Comparison of ENCODE assay signal across 9 cellular contexts in genomic region chr1:230167419-230167852, GRCh38.
DNase-seq lines count a peak whose midpoint lies in the region; ATAC-seq and TF ChIP-seq lines count a peak whose summit lies in the region.
"Had no signal": no experiment of that assay in that cellular context is flagged by ENCODE, and none has a peak within 500 bp of the region (broad histone marks: within the 10 kb centered on the region; RNA-seq: fewer than 3 reads in every experiment).

No MANE protein-coding gene starts in this region.

- H3K4me3 Mint-ChIP-seq in activated T-cell treated with anti-CD3 and anti-CD28 coated beads, Interleukin-2, amount 50 U/mL, for 4 hours: no peak overlapping the region
- H3K4me3 Mint-ChIP-seq: T-helper 1 cell treated with Interleukin-12 subunit alpha and Interleukin-12 subunit beta and Interleukin-4 antibody, amounts not matched to agents 30 μg/mL and 1 μg/mL, for 36 hours had no signal

- intact Hi-C loops in spleen (cut with DNase I; ENCODE audit: low total_unique reads): loop anchor here (10.0 kb wide), 1 partner anchor 503 kb away; no protein-coding TSS in a partner anchor

- peaks cover 33% of the 10 kb centered on the region for H3K4me1 Mint-ChIP-seq in activated T-cell treated with anti-CD3 and anti-CD28 coated beads, Interleukin-2, amount 50 U/mL, for 4 hours (ENCODE audit: low read depth)

- 62 to 76% (median 64%) methylated on average over 12 of the region's 12 CpGs for WGBS in spleen, 5 donors

- H3K4me3 ChIP-seq in spleen: no peak overlapping the region

- H3K27me3 Mint-ChIP-seq in activated T-cell treated with anti-CD3 and anti-CD28 coated beads, Interleukin-2, amount 50 U/mL, for 4 hours (ENCODE audit: low read depth): no peaks in the 10 kb centered on the region

- H3K9me3 Mint-ChIP-seq in activated T-cell treated with anti-CD3 and anti-CD28 coated beads, Interleukin-2, amount 50 U/mL, for 4 hours: no peaks in the 10 kb centered on the region
- H3K9me3 Mint-ChIP-seq: T-helper 1 cell treated with Interleukin-12 subunit alpha and Interleukin-12 subunit beta and Interleukin-4 antibody, amounts not matched to agents 30 μg/mL and 1 μg/mL, for 36 hours had no signal

- peaks cover 0 to 42% (median 23%) of the 10 kb centered on the region in 6 donors for H3K4me1 ChIP-seq in spleen

- no peaks in the 10 kb centered on the region for H3K27me3 ChIP-seq in spleen (replicated peaks in 1 of 7)

- TF ChIP-seq POLR2A in spleen (IDR thresholded peaks at IDR 0.05): no peak

- peak; percentile 57 to 91 (median 85) for TF ChIP-seq CTCF in spleen (IDR thresholded peaks at IDR 0.05 in 8 of 11, conservative IDR thresholded peaks at IDR 0.05 in 3 of 11)

- no peaks in the 10 kb centered on the region for H3K9me3 ChIP-seq in spleen

- peak; percentile 45 for DNase-seq in COLO668 (lab: John Stamatoyannopoulos, UW; ENCODE audit: unreplicated experiment)
- peak; percentile 56 for DNase-seq in H4 (ENCODE audit: low spot score)
- peak; percentile 11 for DNase-seq in NOMO-1 treated with dmso at 0.1 percent for 144 hours (lab: John Stamatoyannopoulos, UW; ENCODE audit: unreplicated experiment)
- peak; percentile 18 for DNase-seq in activated T-cell treated with anti-CD3 and anti-CD28 coated beads, Interleukin-2, amount 50 U/mL, for 4 hours
- peak; percentile 82 for DNase-seq in germinal center (ENCODE audit: low spot score)
- no peak for DNase-seq in spleen
- no peak for DNase-seq in nucleus accumbens (lab: John Stamatoyannopoulos, UW)

- peak; percentile 58 to 60 for ATAC-seq in activated T-cell treated with anti-CD3 and anti-CD28 coated beads, Interleukin-2, amount 50 U/mL, for 4 hours
- no peak for ATAC-seq in GM21528 (IDR thresholded peaks at IDR 0.05; ENCODE audit: low FRiP score, unreplicated experiment)

- H3K36me3 ChIP-seq in spleen: no peaks in the 10 kb centered on the region

- peaks cover under 1% of the 10 kb centered on the region for H3K36me3 Mint-ChIP-seq in activated T-cell treated with anti-CD3 and anti-CD28 coated beads, Interleukin-2, amount 50 U/mL, for 4 hours (ENCODE audit: insufficient read depth)

- H3K27ac ChIP-seq in spleen: no peak overlapping the region

Comparison
In these comparisons a context has a peak if more than half of its experiments do, and no peak if none do; other contexts are left out.
1. DNase-seq: peak in COLO668 (single experiment), H4 (single experiment), NOMO-1 treated with dmso at 0.1 percent for 144 hours (single experiment), activated T-cell treated with anti-CD3 and anti-CD28 coated beads, Interleukin-2, amount 50 U/mL, for 4 hours (single experiment) and germinal center (single experiment); none in spleen (single experiment) and nucleus accumbens (0 of 56).